Comparison of ENCODE assay signal across 1 cellular context in genomic region chr2:190319557-190320498, GRCh38.
TF ChIP-seq lines count a peak whose summit lies in the region.

A gene with protein sequence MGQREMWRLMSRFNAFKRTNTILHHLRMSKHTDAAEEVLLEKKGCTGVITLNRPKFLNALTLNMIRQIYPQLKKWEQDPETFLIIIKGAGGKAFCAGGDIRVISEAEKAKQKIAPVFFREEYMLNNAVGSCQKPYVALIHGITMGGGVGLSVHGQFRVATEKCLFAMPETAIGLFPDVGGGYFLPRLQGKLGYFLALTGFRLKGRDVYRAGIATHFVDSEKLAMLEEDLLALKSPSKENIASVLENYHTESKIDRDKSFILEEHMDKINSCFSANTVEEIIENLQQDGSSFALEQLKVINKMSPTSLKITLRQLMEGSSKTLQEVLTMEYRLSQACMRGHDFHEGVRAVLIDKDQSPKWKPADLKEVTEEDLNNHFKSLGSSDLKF (minus strand): TSS chr2:190319826. CDS start chr2:190319750, 76 bp downstream.

TF ChIP-seq in HepG2, 621 proteins besides CTCF, POLR2A, EP300 and RAD21 (continued from another document and continues in another):
- no peak for TF ChIP-seq DMTF1 (CRISPR knock-in tag; IDR thresholded peaks at IDR 0.05)
- no peak for TF ChIP-seq ZFAT (CRISPR knock-in tag; conservative IDR thresholded peaks at IDR 0.05)
- TF ChIP-seq ZNF605 (CRISPR knock-in tag; IDR thresholded peaks at IDR 0.05): peak; percentile 76
- TF ChIP-seq ZFP37 (CRISPR knock-in tag; IDR thresholded peaks at IDR 0.05; ENCODE audit: borderline replicate concordance): peak; percentile 82; the same call in 1 of the 2 replicates
- TF ChIP-seq, protein P1, sequence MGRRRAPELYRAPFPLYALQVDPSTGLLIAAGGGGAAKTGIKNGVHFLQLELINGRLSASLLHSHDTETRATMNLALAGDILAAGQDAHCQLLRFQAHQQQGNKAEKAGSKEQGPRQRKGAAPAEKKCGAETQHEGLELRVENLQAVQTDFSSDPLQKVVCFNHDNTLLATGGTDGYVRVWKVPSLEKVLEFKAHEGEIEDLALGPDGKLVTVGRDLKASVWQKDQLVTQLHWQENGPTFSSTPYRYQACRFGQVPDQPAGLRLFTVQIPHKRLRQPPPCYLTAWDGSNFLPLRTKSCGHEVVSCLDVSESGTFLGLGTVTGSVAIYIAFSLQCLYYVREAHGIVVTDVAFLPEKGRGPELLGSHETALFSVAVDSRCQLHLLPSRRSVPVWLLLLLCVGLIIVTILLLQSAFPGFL (CRISPR knock-in tag; IDR thresholded peaks at IDR 0.05): no peak
- TF ChIP-seq NFIC (IDR thresholded peaks at IDR 0.05; ENCODE audit: low read length): no peak
- TF ChIP-seq FOXM1 (CRISPR knock-in tag; IDR thresholded peaks at IDR 0.05): no peak
- TF ChIP-seq ZNF737 (CRISPR knock-in tag; IDR thresholded peaks at IDR 0.05; ENCODE audit: borderline replicate concordance): no peak
- 0 out of 2 replicates have a peak, but pooled peaks have one; percentile 44 for TF ChIP-seq LCORL (IDR thresholded peaks at IDR 0.05)
- TF ChIP-seq LCORL (CRISPR knock-in tag; IDR thresholded peaks at IDR 0.05): peak; percentile 86
- TF ChIP-seq NFE2 (CRISPR knock-in tag; IDR thresholded peaks at IDR 0.05): no peak
- TF ChIP-seq MTF1 (CRISPR knock-in tag; IDR thresholded peaks at IDR 0.05): no peak
- 0 out of 2 replicates have a peak, but pooled peaks have one; percentile 66 for TF ChIP-seq ZNF879 (CRISPR knock-in tag; IDR thresholded peaks at IDR 0.05)
- TF ChIP-seq ZNF609 (CRISPR knock-in tag; IDR thresholded peaks at IDR 0.05; ENCODE audit: borderline replicate concordance): peak; percentile 60; the same call in 1 of the 2 replicates
- peak; percentile 19 for TF ChIP-seq ZNF670 (CRISPR knock-in tag; IDR thresholded peaks at IDR 0.05; ENCODE audit: borderline replicate concordance)
- TF ChIP-seq ZFY (CRISPR knock-in tag; IDR thresholded peaks at IDR 0.05): peak; percentile 69
- no peak for TF ChIP-seq ZBTB46 (CRISPR knock-in tag; IDR thresholded peaks at IDR 0.05; ENCODE audit: borderline replicate concordance)
- TF ChIP-seq ZNF230 (CRISPR knock-in tag; IDR thresholded peaks at IDR 0.05): peak; percentile 86
- no peak for TF ChIP-seq ZNF562 (CRISPR knock-in tag; IDR thresholded peaks at IDR 0.05; ENCODE audit: borderline replicate concordance)
- no peak for TF ChIP-seq MTA3 (CRISPR knock-in tag; IDR thresholded peaks at IDR 0.05)
- no peak for TF ChIP-seq SCMH1 (CRISPR knock-in tag; IDR thresholded peaks at IDR 0.05; ENCODE audit: borderline replicate concordance)
- TF ChIP-seq ZNF441 (CRISPR knock-in tag; IDR thresholded peaks at IDR 0.05; ENCODE audit: borderline replicate concordance): peak; percentile 96
- peak; percentile 93 for TF ChIP-seq DRAP1 (CRISPR knock-in tag; IDR thresholded peaks at IDR 0.05)
- peak; percentile 98 to 99 for TF ChIP-seq HMGXB4 (CRISPR knock-in tag; IDR thresholded peaks at IDR 0.05; ENCODE audit: borderline replicate concordance in 1 of 2, low read depth in 1 of 2)
- TF ChIP-seq ZNF446 (CRISPR knock-in tag; IDR thresholded peaks at IDR 0.05): peak; percentile 36; the same call in 1 of the 2 replicates
- no peak for TF ChIP-seq FLYWCH1 (CRISPR knock-in tag; IDR thresholded peaks at IDR 0.05)
- peak; percentile 32; the same call in 1 of the 2 replicates for TF ChIP-seq ZNF644 (CRISPR knock-in tag; IDR thresholded peaks at IDR 0.05; ENCODE audit: low read depth)
- TF ChIP-seq KLF6 (CRISPR knock-in tag; IDR thresholded peaks at IDR 0.05): peak; percentile 90
- TF ChIP-seq ZNF773 (CRISPR knock-in tag; IDR thresholded peaks at IDR 0.05; ENCODE audit: borderline replicate concordance): 0 out of 2 replicates have a peak, but pooled peaks have one; percentile 49
- TF ChIP-seq JDP2 (CRISPR knock-in tag; IDR thresholded peaks at IDR 0.05; ENCODE audit: borderline replicate concordance): peak; percentile 26; the same call in 1 of the 2 replicates
- no peak; the same call in 1 of the 2 replicates for TF ChIP-seq DNMT3B (CRISPR knock-in tag; conservative IDR thresholded peaks at IDR 0.05)
- TF ChIP-seq, protein P2, sequence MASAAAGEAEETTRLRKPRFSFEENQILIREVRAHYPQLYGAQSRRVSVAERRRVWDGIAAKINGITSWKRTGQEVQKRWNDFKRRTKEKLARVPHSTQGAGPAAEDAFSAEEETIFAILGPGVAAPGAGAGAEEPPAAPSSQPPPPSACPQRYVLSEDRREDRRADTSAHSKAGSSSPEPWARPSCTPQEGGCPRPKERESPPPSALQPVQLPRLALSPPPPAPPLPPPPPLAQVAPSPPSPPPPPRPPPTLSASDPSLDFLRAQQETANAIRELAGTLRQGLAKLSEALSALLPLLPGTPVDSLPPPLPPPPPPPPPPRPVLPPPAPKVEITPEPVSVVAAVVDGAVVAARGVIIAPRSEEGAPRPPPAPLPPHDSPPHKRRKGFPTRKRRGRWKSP (CRISPR knock-in tag; IDR thresholded peaks at IDR 0.05): peak; percentile 94
- peak; percentile 92; the same call in 1 of the 2 replicates for TF ChIP-seq PCBP1 (IDR thresholded peaks at IDR 0.05; ENCODE audit: borderline replicate concordance, low read depth, low read length)
- no peak for TF ChIP-seq NFE2L2 (IDR thresholded peaks at IDR 0.05; ENCODE audit: low read length)
- TF ChIP-seq ZNF503 (CRISPR knock-in tag; IDR thresholded peaks at IDR 0.05): no peak; the same call in 1 of the 2 replicates
- TF ChIP-seq ZBTB4 (CRISPR knock-in tag; IDR thresholded peaks at IDR 0.05; ENCODE audit: borderline replicate concordance): no peak; the same call in 1 of the 2 replicates
- peak; percentile 98 for TF ChIP-seq KAT8 (CRISPR knock-in tag; IDR thresholded peaks at IDR 0.05)
- TF ChIP-seq SALL1 (CRISPR knock-in tag; IDR thresholded peaks at IDR 0.05): peak; percentile 99
- no peak for TF ChIP-seq U2AF2 (IDR thresholded peaks at IDR 0.05; ENCODE audit: low read depth, low read length)
- TF ChIP-seq ZNF143 (CRISPR knock-in tag; IDR thresholded peaks at IDR 0.05): no peak; the same call in 1 of the 2 replicates
- TF ChIP-seq FIP1L1 (IDR thresholded peaks at IDR 0.05; ENCODE audit: borderline replicate concordance, insufficient read depth, low read depth, low read length): no peak
- peak; percentile 69; the same call in 1 of the 2 replicates for TF ChIP-seq ZBTB7B (CRISPR knock-in tag; IDR thresholded peaks at IDR 0.05)
- TF ChIP-seq CBX5 (CRISPR knock-in tag; IDR thresholded peaks at IDR 0.05; ENCODE audit: borderline replicate concordance): peak; percentile 97
